Comparison of ENCODE assay signal across 19 cellular contexts in genomic region chr12:91786490-91787272, GRCh38.
"Had no signal": no experiment of that assay in that cellular context is flagged by ENCODE, and none has a peak within 500 bp of the region (broad histone marks: within the 10 kb centered on the region; RNA-seq: fewer than 3 reads in every experiment).

No MANE protein-coding gene starts in this region.

- H3K36me3 ChIP-seq: brain microvascular endothelial cell, esophagus muscularis mucosa had no signal

- H3K9me3 Mint-ChIP-seq: activated T-helper 1 cell treated with anti-CD3 and anti-CD28 coated beads, Interleukin-12 subunit alpha, Interleukin-12 subunit beta, Interleukin-2, Interleukin-4 antibody, amounts not matched to agents 30 ng/mL and 10 ng/mL and 1 ng/mL, durations not matched to agents 14 hours and 24 hours and 36 hours had no signal

- H3K27ac Mint-ChIP-seq: activated CD4-positive, alpha-beta memory T cell treated with anti-CD3 and anti-CD28 coated beads, Interleukin-2, amount 10 ng/mL, durations not matched to agents 7 days and 5 days; activated T-helper 1 cell treated with anti-CD3 and anti-CD28 coated beads, Interleukin-12 subunit alpha, Interleukin-12 subunit beta, Interleukin-2, Interleukin-4 antibody, amounts not matched to agents 30 ng/mL and 10 ng/mL and 1 ng/mL, durations not matched to agents 14 hours and 24 hours and 36 hours; naive B cell; stimulated activated naive CD8-positive, alpha-beta T cell treated with anti-CD3 and anti-CD28 coated beads, Interleukin-15, Interleukin-2, amounts not matched to agents 100 ng/mL and 50 ng/mL, for 24 hours had no signal

- FAIRE-seq: endometrium had no signal

- H3K27ac ChIP-seq: brain microvascular endothelial cell, dorsolateral prefrontal cortex, esophagus muscularis mucosa, testis, VCaP had no signal

- H3K27me3 Mint-ChIP-seq: activated CD4-positive, alpha-beta memory T cell treated with anti-CD3 and anti-CD28 coated beads, Interleukin-2, amount 10 ng/mL, durations not matched to agents 7 days and 5 days; activated CD4-positive, alpha-beta T cell treated with anti-CD3 and anti-CD28 coated beads for 36 hours; stimulated activated naive CD8-positive, alpha-beta T cell treated with anti-CD3 and anti-CD28 coated beads, Interleukin-15, Interleukin-2, amounts not matched to agents 100 ng/mL and 50 ng/mL, for 24 hours had no signal

- H3K4me1 Mint-ChIP-seq: naive B cell had no signal

- H3K4me3 Mint-ChIP-seq: activated CD4-positive, alpha-beta memory T cell treated with anti-CD3 and anti-CD28 coated beads, Interleukin-2, amount 10 ng/mL, durations not matched to agents 7 days and 5 days; activated CD4-positive, alpha-beta T cell treated with anti-CD3 and anti-CD28 coated beads for 36 hours; activated T-helper 1 cell treated with anti-CD3 and anti-CD28 coated beads, Interleukin-12 subunit alpha, Interleukin-12 subunit beta, Interleukin-2, Interleukin-4 antibody, amounts not matched to agents 30 ng/mL and 10 ng/mL and 1 ng/mL, durations not matched to agents 14 hours and 24 hours and 36 hours; naive B cell; stimulated activated naive CD8-positive, alpha-beta T cell treated with anti-CD3 and anti-CD28 coated beads, Interleukin-15, Interleukin-2, amounts not matched to agents 100 ng/mL and 50 ng/mL, for 24 hours had no signal

- DNase-seq: activated CD4-positive, alpha-beta memory T cell treated with anti-CD3 and anti-CD28 coated beads, Interleukin-2, amount 10 ng/mL, durations not matched to agents 7 days and 5 days; activated CD4-positive, alpha-beta T cell treated with anti-CD3 and anti-CD28 coated beads for 36 hours; activated naive CD4-positive, alpha-beta T cell treated with anti-CD3 and anti-CD28 coated beads, Interleukin-2, amount 50 U/mL, for 16 hours; amygdala; brain microvascular endothelial cell; cerebellar nuclear complex; dorsolateral prefrontal cortex; glutamatergic neuron; left colon; naive B cell; stimulated activated CD4-positive, alpha-beta T cell treated with anti-CD3 and anti-CD28 coated beads, Interleukin-4, amount 100 ng/mL, for 1 hour; stimulated activated CD8-positive, alpha-beta memory T cell treated with anti-CD3 and anti-CD28 coated beads, Interleukin-4, amount 100 ng/mL, for 48 hours; testis had no signal

- H3K4me3 ChIP-seq: dorsolateral prefrontal cortex, esophagus muscularis mucosa, lung, testis had no signal

- H3K9me3 ChIP-seq: esophagus muscularis mucosa, testis had no signal

- H3K27me3 ChIP-seq: brain microvascular endothelial cell, dorsolateral prefrontal cortex, esophagus muscularis mucosa, testis had no signal

- H3K4me1 ChIP-seq: esophagus muscularis mucosa, testis had no signal

- H3K36me3 Mint-ChIP-seq: naive B cell had no signal
